In genomic region chr9:135399000-135399649, GRCh38 we compare ENCODE assay signal across 30 cellular contexts.
"Had no signal": no experiment of that assay in that cellular context is flagged by ENCODE, and none has a peak within 500 bp of the region (broad histone marks: within the 10 kb centered on the region; RNA-seq: fewer than 3 reads in every experiment).

No MANE protein-coding gene starts in this region.

- ATAC-seq: left cardiac atrium; left lobe of liver; mucosa of descending colon; naive thymus-derived CD4-positive, alpha-beta T cell; natural killer cell treated with Interleukin-12 subunit alpha and Interleukin-12 subunit beta and Interleukin-15 and Interleukin-18, amount 100 ng/mL, for 72 hours; pancreas; right cardiac atrium; sciatic nerve; stimulated activated naive CD8-positive, alpha-beta T cell treated with anti-CD3 and anti-CD28 coated beads, Interleukin-15, amount 100 ng/mL, for 72 hours; upper lobe of right lung had no signal

- H3K36me3 Mint-ChIP-seq: naive thymus-derived CD4-positive, alpha-beta T cell; natural killer cell treated with Interleukin-12 subunit alpha and Interleukin-12 subunit beta and Interleukin-15 and Interleukin-18, amount 100 ng/mL, for 72 hours had no signal

- H3K4me1 Mint-ChIP-seq: naive thymus-derived CD4-positive, alpha-beta T cell; stimulated activated naive CD8-positive, alpha-beta T cell treated with anti-CD3 and anti-CD28 coated beads, Interleukin-15, amount 100 ng/mL, for 72 hours had no signal

- H3K9me3 Mint-ChIP-seq: natural killer cell treated with Interleukin-12 subunit alpha and Interleukin-12 subunit beta and Interleukin-15 and Interleukin-18, amount 100 ng/mL, for 72 hours had no signal

- DNase-seq: head of caudate nucleus; hippocampal formation; kidney glomerular epithelial cell; left cardiac atrium; lower lobe of right lung; mesendoderm; midbrain; mucosa of descending colon; naive thymus-derived CD4-positive, alpha-beta T cell; nucleus accumbens; pancreas; posterior cingulate gyrus; retina; stimulated activated CD4-positive, alpha-beta T cell treated with anti-CD3 and anti-CD28 coated beads, Interleukin-12 subunit alpha, Interleukin-12 subunit beta, amount 100 ng/mL, for 4 hours; stimulated activated CD4-positive, alpha-beta T cell treated with anti-CD3 and anti-CD28 coated beads, Interleukin-15, amount 100 ng/mL, for 24 hours; stimulated activated CD4-positive, alpha-beta T cell treated with anti-CD3 and anti-CD28 coated beads, Interleukin-2, amount 100 ng/mL, for 24 hours; stimulated activated CD4-positive, alpha-beta T cell treated with anti-CD3 and anti-CD28 coated beads, Interleukin-4, amount 100 ng/mL, for 1 hour; stimulated activated naive CD4-positive, alpha-beta T cell treated with Interleukin-2 at 50 U/mL for 16 hours; stimulated activated naive CD8-positive, alpha-beta T cell treated with anti-CD3 and anti-CD28 coated beads, Interleukin-15, amount 100 ng/mL, for 72 hours; substantia nigra; upper lobe of right lung had no signal

- FAIRE-seq: keratinocyte, pancreas, urothelium cell line had no signal

- H3K9me3 ChIP-seq: pancreas, prostate gland, upper lobe of right lung had no signal

- H3K27ac ChIP-seq: lower lobe of right lung, pancreas, prostate gland, skin epidermis, tibial nerve, upper lobe of right lung had no signal

- H3K4me1 ChIP-seq: lower lobe of right lung, pancreas, prostate gland, tibial nerve, upper lobe of right lung had no signal

- H3K4me3 Mint-ChIP-seq: naive thymus-derived CD4-positive, alpha-beta T cell; natural killer cell treated with Interleukin-12 subunit alpha and Interleukin-12 subunit beta and Interleukin-15 and Interleukin-18, amount 100 ng/mL, for 72 hours; stimulated activated naive CD8-positive, alpha-beta T cell treated with anti-CD3 and anti-CD28 coated beads, Interleukin-15, amount 100 ng/mL, for 72 hours had no signal

- H3K27me3 ChIP-seq: pancreas, tibial nerve, upper lobe of right lung had no signal

- H3K27me3 Mint-ChIP-seq: natural killer cell treated with Interleukin-12 subunit alpha and Interleukin-12 subunit beta and Interleukin-15 and Interleukin-18, amount 100 ng/mL, for 72 hours; stimulated activated naive CD8-positive, alpha-beta T cell treated with anti-CD3 and anti-CD28 coated beads, Interleukin-15, amount 100 ng/mL, for 72 hours had no signal

- H3K4me3 ChIP-seq: lower lobe of right lung, mucosa of descending colon, pancreas, prostate gland, skin epidermis, tibial nerve, upper lobe of right lung had no signal

- H3K27ac Mint-ChIP-seq: naive thymus-derived CD4-positive, alpha-beta T cell; natural killer cell treated with Interleukin-12 subunit alpha and Interleukin-12 subunit beta and Interleukin-15 and Interleukin-18, amount 100 ng/mL, for 72 hours; stimulated activated naive CD8-positive, alpha-beta T cell treated with anti-CD3 and anti-CD28 coated beads, Interleukin-15, amount 100 ng/mL, for 72 hours had no signal

- H3K36me3 ChIP-seq: lower lobe of right lung, pancreas, prostate gland, tibial nerve, upper lobe of right lung had no signal
